ENCODE assay signal across 1 cellular context in the genomic region with DNA sequence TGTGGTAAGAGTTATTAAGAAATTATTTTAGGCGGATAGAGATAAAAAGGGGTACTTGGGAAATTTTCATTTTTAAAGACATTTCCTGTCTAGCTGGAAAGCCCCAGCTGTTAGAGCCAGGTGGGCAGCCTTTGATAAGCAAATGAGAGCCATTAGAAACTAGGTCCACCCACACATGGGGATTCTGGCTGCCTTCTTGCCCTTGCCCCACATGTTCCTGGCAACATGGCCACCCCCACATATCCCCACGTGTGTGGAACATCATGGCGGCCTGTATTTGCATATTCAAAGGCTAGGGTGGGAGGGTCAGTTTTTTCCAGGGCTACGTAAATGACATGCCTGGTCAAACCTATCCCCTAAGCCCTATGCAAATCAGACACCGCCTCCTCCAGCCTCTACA.
TF ChIP-seq lines count a peak whose summit lies in the region.

No MANE protein-coding gene starts in this region.

TF ChIP-seq in GM12878, 131 proteins besides CTCF, POLR2A, EP300 and RAD21:
- TF ChIP-seq, protein P1, sequence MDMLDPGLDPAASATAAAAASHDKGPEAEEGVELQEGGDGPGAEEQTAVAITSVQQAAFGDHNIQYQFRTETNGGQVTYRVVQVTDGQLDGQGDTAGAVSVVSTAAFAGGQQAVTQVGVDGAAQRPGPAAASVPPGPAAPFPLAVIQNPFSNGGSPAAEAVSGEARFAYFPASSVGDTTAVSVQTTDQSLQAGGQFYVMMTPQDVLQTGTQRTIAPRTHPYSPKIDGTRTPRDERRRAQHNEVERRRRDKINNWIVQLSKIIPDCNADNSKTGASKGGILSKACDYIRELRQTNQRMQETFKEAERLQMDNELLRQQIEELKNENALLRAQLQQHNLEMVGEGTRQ (IDR thresholded peaks at IDR 0.05; ENCODE audit: borderline replicate concordance, low read depth, low read length) = no peak
- peak; percentile 55; the same call in 1 of the 2 replicates for TF ChIP-seq YY1 (IDR thresholded peaks at IDR 0.05; ENCODE audit: low read depth, low read length)
- 0 out of 3 replicates have a peak, but pooled peaks have one; percentile 14 for TF ChIP-seq POU2F2 (IDR thresholded peaks at IDR 0.05; ENCODE audit: borderline replicate concordance, low read depth, low read length)
- no peak for TF ChIP-seq KAT2A (conservative IDR thresholded peaks at IDR 0.05; ENCODE audit: control insufficient read depth, low read depth, low read length)
- TF ChIP-seq PAX8 (IDR thresholded peaks at IDR 0.05) = no peak
TF ChIP-seq in GM12878: peak in this region for 2.
